In the genomic region with DNA sequence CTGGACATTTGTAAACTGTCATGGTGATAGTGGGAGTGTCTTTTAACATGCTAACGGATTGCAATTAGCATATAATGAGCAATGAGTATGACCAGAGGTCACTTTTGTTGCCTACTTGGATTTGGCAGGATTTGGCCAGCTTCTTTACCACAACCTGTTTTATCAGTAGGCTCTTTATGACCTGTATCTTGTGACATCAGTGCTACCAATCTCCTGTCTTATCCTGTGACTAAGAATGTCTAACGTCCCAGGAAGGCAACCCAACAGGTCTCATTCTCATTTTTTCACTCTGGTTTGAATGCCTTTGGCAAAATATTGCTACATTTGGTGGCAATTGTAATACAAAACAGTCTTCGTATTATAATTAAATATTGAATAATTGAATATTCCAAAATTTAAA, we compare ENCODE assay signal across 29 cellular contexts.
"Had no signal": no experiment of that assay in that cellular context is flagged by ENCODE, and none has a peak within 500 bp of the region (broad histone marks: within the 10 kb centered on the region; RNA-seq: fewer than 3 reads in every experiment).

No MANE protein-coding gene starts in this region.

- H3K4me1 ChIP-seq: left ventricle myocardium inferior, pancreas, prostate gland, stomach, testis, thyroid gland, transverse colon, upper lobe of right lung had no signal

- H3K27me3 Mint-ChIP-seq: memory B cell; naive thymus-derived CD8-positive, alpha-beta T cell; stimulated activated naive B cell treated with anti-CD40 and anti-IgM and Interleukin-4, amounts not matched to agents 10 μg/mL and 1 μg/mL and 100 μg/mL, for 72 hours had no signal

- H3K27me3 ChIP-seq: pancreas, stomach, testis, thyroid gland, transverse colon, upper lobe of right lung had no signal

- H3K4me1 Mint-ChIP-seq: immature natural killer cell; memory B cell; naive thymus-derived CD8-positive, alpha-beta T cell; nephron; neural crest cell; stimulated activated naive B cell treated with anti-CD40 and anti-IgM and Interleukin-4, amounts not matched to agents 10 μg/mL and 1 μg/mL and 100 μg/mL, for 72 hours had no signal

- H3K27ac Mint-ChIP-seq: immature natural killer cell; memory B cell; naive thymus-derived CD8-positive, alpha-beta T cell; nephron; stimulated activated naive B cell treated with anti-CD40 and anti-IgM and Interleukin-4, amounts not matched to agents 10 μg/mL and 1 μg/mL and 100 μg/mL, for 72 hours had no signal

- H3K36me3 Mint-ChIP-seq: immature natural killer cell; memory B cell; naive thymus-derived CD8-positive, alpha-beta T cell; stimulated activated naive B cell treated with anti-CD40 and anti-IgM and Interleukin-4, amounts not matched to agents 10 μg/mL and 1 μg/mL and 100 μg/mL, for 72 hours had no signal

- H3K4me3 ChIP-seq: left ventricle myocardium inferior, lung, pancreas, prostate gland, skin epidermis, stomach, testis, thyroid gland, transverse colon, upper lobe of right lung had no signal

- H3K36me3 ChIP-seq: left ventricle myocardium inferior, pancreas, prostate gland, stomach, thyroid gland, transverse colon, upper lobe of right lung had no signal

- H3K9me3 ChIP-seq: pancreas, prostate gland, testis, thyroid gland, upper lobe of right lung had no signal

- H3K9me3 Mint-ChIP-seq: memory B cell had no signal

- H3K4me3 Mint-ChIP-seq: immature natural killer cell; memory B cell; naive thymus-derived CD8-positive, alpha-beta T cell; nephron; neural crest cell; stimulated activated naive B cell treated with anti-CD40 and anti-IgM and Interleukin-4, amounts not matched to agents 10 μg/mL and 1 μg/mL and 100 μg/mL, for 72 hours had no signal

- FAIRE-seq: islet of Langerhans, kidney, pancreas, urothelium cell line had no signal

- DNase-seq: hypothalamus; immature natural killer cell; kidney; left ventricle myocardium inferior; naive thymus-derived CD8-positive, alpha-beta T cell; nucleus accumbens; pancreas; posterior cingulate gyrus; retina; right cardiac atrium; stimulated activated CD4-positive, alpha-beta T cell treated with anti-CD3 and anti-CD28 coated beads, Interleukin-12 subunit alpha, Interleukin-12 subunit beta, amount 100 ng/mL, for 4 hours; stimulated activated CD4-positive, alpha-beta T cell treated with anti-CD3 and anti-CD28 coated beads, Interleukin-15, amount 100 ng/mL, for 24 hours; stimulated activated CD4-positive, alpha-beta T cell treated with anti-CD3 and anti-CD28 coated beads, Interleukin-2, amount 100 ng/mL, for 24 hours; stimulated activated CD4-positive, alpha-beta T cell treated with anti-CD3 and anti-CD28 coated beads, Interleukin-4, amount 100 ng/mL, for 1 hour; stimulated activated naive B cell treated with anti-CD40 and anti-IgM and Interleukin-4, amounts not matched to agents 10 μg/mL and 1 μg/mL and 100 μg/mL, for 72 hours; stimulated activated naive CD8-positive, alpha-beta T cell treated with anti-CD3 and anti-CD28 coated beads, Interleukin-15, Interleukin-2, amounts not matched to agents 100 U/mL and 50 U/mL, for 24 hours; stomach; testis; thyroid gland; transverse colon; upper lobe of right lung had no signal

- H3K27ac ChIP-seq: left ventricle myocardium inferior, pancreas, prostate gland, skin epidermis, stomach, testis, thyroid gland, transverse colon, upper lobe of right lung had no signal
